29 cellular contexts compared by ENCODE assay signal in genomic region chr5:149435660-149436059, GRCh38. TPM values are rescaled to one million over a fixed set of nuclear protein-coding genes. Genes with fewer than 3 reads are reported as not detected.
"Had no signal": no experiment of that assay in that cellular context is flagged by ENCODE, and none has a peak within 500 bp of the region (broad histone marks: within the 10 kb centered on the region; RNA-seq: fewer than 3 reads in every experiment).

No MANE protein-coding gene starts in this region.

- H3K4me2 ChIP-seq: smooth muscle cell had no signal

- H3K4me3 ChIP-seq: cardiac muscle cell, left ventricle myocardium inferior, smooth muscle cell, tibial nerve, uterus had no signal

- H3K9ac ChIP-seq: parathyroid adenoma had no signal

- DNase-seq: activated CD4-positive, alpha-beta memory T cell treated with anti-CD3 and anti-CD28 coated beads for 36 hours; activated CD4-positive, alpha-beta T cell treated with anti-CD3 and anti-CD28 coated beads for 4 hours; activated CD4-positive, CD25-positive, alpha-beta regulatory T cell; activated naive CD4-positive, alpha-beta T cell treated with anti-CD3 and anti-CD28 coated beads for 36 hours; activated naive CD8-positive, alpha-beta T cell treated with anti-CD3 and anti-CD28 coated beads, Interleukin-2, amount 10 ng/mL, durations not matched to agents 7 days and 5 days; activated T-cell treated with anti-CD3 and anti-CD28 coated beads, Interleukin-2, amount 50 U/mL, for 48 hours; amniotic stem cell; effector CD4-positive, alpha-beta T cell; erythroblast; foreskin melanocyte; glutamatergic neuron; hypothalamus; left ventricle myocardium inferior; stimulated activated CD4-positive, alpha-beta T cell treated with anti-CD3 and anti-CD28 coated beads, Interleukin-15, amount 100 ng/mL, for 24 hours; stimulated activated CD8-positive, alpha-beta memory T cell treated with anti-CD3 and anti-CD28 coated beads, Interleukin-4, amount 100 ng/mL, for 48 hours; stimulated activated naive CD4-positive, alpha-beta T cell treated with Interleukin-2 at 50 U/mL for 16 hours; T1000; uterus had no signal

- H3K4me1 ChIP-seq: parathyroid adenoma, uterus had no signal

- H3K9me3 ChIP-seq: left ventricle myocardium inferior, tibial nerve, uterus had no signal

- ATAC-seq: sciatic nerve had no signal

- H3K36me3 Mint-ChIP-seq: activated CD4-positive, alpha-beta memory T cell treated with anti-CD3 and anti-CD28 coated beads for 36 hours; activated naive CD8-positive, alpha-beta T cell treated with anti-CD3 and anti-CD28 coated beads, Interleukin-2, amount 10 ng/mL, durations not matched to agents 7 days and 5 days had no signal

- H3K4me3 Mint-ChIP-seq: activated CD4-positive, alpha-beta memory T cell treated with anti-CD3 and anti-CD28 coated beads for 36 hours; activated naive CD4-positive, alpha-beta T cell treated with anti-CD3 and anti-CD28 coated beads for 36 hours; activated naive CD8-positive, alpha-beta T cell treated with anti-CD3 and anti-CD28 coated beads, Interleukin-2, amount 10 ng/mL, durations not matched to agents 7 days and 5 days; dendritic cell treated with granulocyte-macrophage colony-stimulating factor and Interleukin-4, amounts not matched to agents 40 ng/mL and 50 ng/mL, for 4 days; nephron; T-helper 1 cell treated with Interleukin-12 subunit alpha and Interleukin-12 subunit beta and Interleukin-4 antibody, amounts not matched to agents 30 μg/mL and 1 μg/mL, for 36 hours had no signal

- H3K27ac ChIP-seq: cardiac muscle cell, parathyroid adenoma, tibial nerve had no signal

- H2AFZ ChIP-seq: parathyroid adenoma had no signal

- H3K36me3 ChIP-seq: left ventricle myocardium inferior, tibial nerve, uterus had no signal

- H3K27me3 ChIP-seq: cardiac muscle cell, tibial nerve, uterus had no signal

- H3K27me3 Mint-ChIP-seq: activated CD4-positive, alpha-beta memory T cell treated with anti-CD3 and anti-CD28 coated beads for 36 hours had no signal

- H3K9me3 Mint-ChIP-seq: activated CD4-positive, alpha-beta memory T cell treated with anti-CD3 and anti-CD28 coated beads for 36 hours; activated naive CD4-positive, alpha-beta T cell treated with anti-CD3 and anti-CD28 coated beads for 36 hours; activated naive CD8-positive, alpha-beta T cell treated with anti-CD3 and anti-CD28 coated beads, Interleukin-2, amount 10 ng/mL, durations not matched to agents 7 days and 5 days; nephron; T-helper 1 cell treated with Interleukin-12 subunit alpha and Interleukin-12 subunit beta and Interleukin-4 antibody, amounts not matched to agents 30 μg/mL and 1 μg/mL, for 36 hours had no signal

- H3K27ac Mint-ChIP-seq: activated CD4-positive, alpha-beta memory T cell treated with anti-CD3 and anti-CD28 coated beads for 36 hours; activated naive CD8-positive, alpha-beta T cell treated with anti-CD3 and anti-CD28 coated beads, Interleukin-2, amount 10 ng/mL, durations not matched to agents 7 days and 5 days; dendritic cell treated with granulocyte-macrophage colony-stimulating factor and Interleukin-4, amounts not matched to agents 40 ng/mL and 50 ng/mL, for 4 days; T-helper 1 cell treated with Interleukin-12 subunit alpha and Interleukin-12 subunit beta and Interleukin-4 antibody, amounts not matched to agents 30 μg/mL and 1 μg/mL, for 36 hours had no signal

RNA-seq across cellular contexts. Expression of gene IL17B, which starts 56.6 kb away (rescaled TPM):
- total RNA-seq: activated CD4-positive, alpha-beta memory T cell treated with anti-CD3 and anti-CD28 coated beads for 36 hours; activated naive CD4-positive, alpha-beta T cell treated with anti-CD3 and anti-CD28 coated beads for 36 hours; activated naive CD8-positive, alpha-beta T cell treated with anti-CD3 and anti-CD28 coated beads, Interleukin-2, amount 10 ng/mL, durations not matched to agents 7 days and 5 days; cerebellum; left ventricle myocardium inferior; lung microvascular endothelial cell; renal cortical epithelial cell had no signal
